17 cellular contexts compared by ENCODE assay signal in genomic region chr2:105756435-105756834, GRCh38. TPM values are rescaled to one million over a fixed set of nuclear protein-coding genes. Genes with fewer than 3 reads are reported as not detected.
DNase-seq lines count a peak whose midpoint lies in the region; ATAC-seq and TF ChIP-seq lines count a peak whose summit lies in the region.
"Had no signal": no experiment of that assay in that cellular context is flagged by ENCODE, and none has a peak within 500 bp of the region (broad histone marks: within the 10 kb centered on the region; RNA-seq: fewer than 3 reads in every experiment).

No MANE protein-coding gene starts in this region.

- H3K4me1 ChIP-seq in BLaER1 treated with 17β-estradiol and CSF1 and Interleukin-3, amounts not matched to agents 10 nM and 100 nM, result peaks cover 49 to 80% (median 61%) of the 10 kb centered on the region in 10 experiments
- peaks cover 35% of the 10 kb centered on the region for H3K4me1 ChIP-seq in DND-41 (ENCODE audit: insufficient read depth, low read length)
- peaks cover 91 to 95% of the 10 kb centered on the region in 2 donors for H3K4me1 ChIP-seq in naive thymus-derived CD4-positive, alpha-beta T cell (ENCODE audit: control insufficient read depth in 2 of 2, insufficient read depth in 2 of 2, low read length in 2 of 2)
- peaks cover 0 to 48% (median 8%) of the 10 kb centered on the region in 4 donors for H3K4me1 ChIP-seq in tibial artery
- H3K4me1 ChIP-seq in gastrocnemius medialis, result peaks cover 52 to 54% of the 10 kb centered on the region in 2 donors

- CTCF ChIA-PET in naive thymus-derived CD4-positive, alpha-beta T cell (lab: Charles Lee), result interaction anchor here (0.5 to 1.7 kb wide), 6 partner anchors 10 to 179 kb away, joined by 3 to 5 read pairs (median 4); no protein-coding TSS in a partner anchor

- peaks cover 98% of the 10 kb centered on the region for H3K36me3 Mint-ChIP-seq in activated T-helper 17 cell treated with anti-CD3 and anti-CD28 coated beads, Interleukin-2, amount 50 U/mL, for 72 hours (ENCODE audit: low read depth)
- peaks cover 2 to 47% (median 29%) of the 10 kb centered on the region in 5 donors for H3K36me3 Mint-ChIP-seq in naive thymus-derived CD4-positive, alpha-beta T cell

- H3K4me3 ChIP-seq in BLaER1 treated with 17β-estradiol and CSF1 and Interleukin-3, amounts not matched to agents 10 nM and 100 nM, result no peak overlapping the region
- H3K4me3 ChIP-seq in DND-41 (ENCODE audit: low read depth in 1 of 2, low read length in 2 of 2) (no peak overlapping the region), tibial artery (no peak overlapping the region), gastrocnemius medialis (no peak overlapping the region)
- peak overlapping the region; percentile 2 for H3K4me3 ChIP-seq in naive thymus-derived CD4-positive, alpha-beta T cell (ENCODE audit: low read length)
- H3K4me3 ChIP-seq: upper lobe of right lung had no signal

- H3K9ac ChIP-seq in BLaER1 treated with 17β-estradiol and CSF1 and Interleukin-3, amounts not matched to agents 10 nM and 100 nM, result no peak overlapping the region
- no peak overlapping the region for H3K9ac ChIP-seq in DND-41 (ENCODE audit: low read depth, low read length)

- no peak for TF ChIP-seq POLR2A in gastrocnemius medialis (IDR thresholded peaks at IDR 0.05)

- peak overlapping the region; percentile 95 for H3K27ac Mint-ChIP-seq in activated T-helper 17 cell treated with anti-CD3 and anti-CD28 coated beads, Interleukin-2, amount 50 U/mL, for 72 hours
- peak overlapping the region; percentile 80 to 99 (median 95) for H3K27ac Mint-ChIP-seq in naive thymus-derived CD4-positive, alpha-beta T cell

- peaks cover 0 to 62% (median 43%) of the 10 kb centered on the region in 11 experiments; a peak in 18 of 22 replicates for H3K36me3 ChIP-seq in BLaER1 treated with 17β-estradiol and CSF1 and Interleukin-3, amounts not matched to agents 10 nM and 100 nM
- peaks cover 17% of the 10 kb centered on the region for H3K36me3 ChIP-seq in DND-41 (ENCODE audit: insufficient read depth, low read length)
- H3K36me3 ChIP-seq in naive thymus-derived CD4-positive, alpha-beta T cell (ENCODE audit: control insufficient read depth in 2 of 3, insufficient read depth in 3 of 3, low read length in 3 of 3), result peaks cover 0 to 3% (median 0%) of the 10 kb centered on the region in 3 experiments
- no peaks in the 10 kb centered on the region for H3K36me3 ChIP-seq in tibial artery
- H3K36me3 ChIP-seq in gastrocnemius medialis, result no peaks in the 10 kb centered on the region
- H3K36me3 ChIP-seq: upper lobe of right lung had no signal

- TF ChIP-seq CTCF in DND-41 (IDR thresholded peaks at IDR 0.05; ENCODE audit: borderline replicate concordance, extremely low read depth, low read length, poor library complexity, severe bottlenecking) (no peak), tibial artery (IDR thresholded peaks at IDR 0.05) (no peak), gastrocnemius medialis (IDR thresholded peaks at IDR 0.05 in 4 of 5, conservative IDR thresholded peaks at IDR 0.05 in 1 of 5) (no peak)

- H2AFZ ChIP-seq in DND-41 (ENCODE audit: low read depth, low read length), result no peak overlapping the region

- H3K27ac ChIP-seq in BLaER1 treated with 17β-estradiol and CSF1 and Interleukin-3, amounts not matched to agents 10 nM and 100 nM, result peak overlapping the region in 7 of 11 experiments; percentile 61 to 82 (median 74); a peak in 14 of 22 replicates
- H3K27ac ChIP-seq in DND-41 (ENCODE audit: low read length) (peak overlapping the region; percentile 53; the same call in 1 of the 2 replicates), tibial artery (no peak overlapping the region), gastrocnemius medialis (no peak overlapping the region)
- H3K27ac ChIP-seq in naive thymus-derived CD4-positive, alpha-beta T cell (ENCODE audit: low read depth, low read length), result peak overlapping the region; percentile 81
- H3K27ac ChIP-seq: upper lobe of right lung had no signal

- intact Hi-C loops in naive thymus-derived CD4-positive, alpha-beta T cell (cut with micrococcal nuclease), result loop anchor here (2.0 to 10.0 kb wide), 2 partner anchors 20 to 422 kb away; partner anchors contain the start of gene C2orf49 (in 1 of the 2)
- intact Hi-C loops in tibial artery (cut with DNase I; ENCODE audit: low total_unique reads) (no loop called here), gastrocnemius medialis (cut with DNase I; ENCODE audit: low total_unique reads) (no loop called here)

- ATAC-seq in DND-41 (ENCODE audit: insufficient read depth, low read depth) (no peak), gastrocnemius medialis (no peak)
- no peak for ATAC-seq in activated T-helper 17 cell treated with anti-CD3 and anti-CD28 coated beads, Interleukin-2, amount 50 U/mL, for 72 hours (replicated peaks)
- no peak for ATAC-seq in naive thymus-derived CD4-positive, alpha-beta T cell
- ATAC-seq: Right ventricle myocardium inferior, sciatic nerve, upper lobe of right lung had no signal

- H3K27me3 ChIP-seq in BLaER1 treated with 17β-estradiol and CSF1 and Interleukin-3, amounts not matched to agents 10 nM and 100 nM, result no peaks in the 10 kb centered on the region
- H3K27me3 ChIP-seq in DND-41 (ENCODE audit: insufficient read depth, low read length, poor library complexity) (no peaks in the 10 kb centered on the region), tibial artery (no peaks in the 10 kb centered on the region), gastrocnemius medialis (no peaks in the 10 kb centered on the region)
- H3K27me3 ChIP-seq in naive thymus-derived CD4-positive, alpha-beta T cell (ENCODE audit: control insufficient read depth in 2 of 2, insufficient read depth in 2 of 2, low read length in 2 of 2), result no peaks in the 10 kb centered on the region
- H3K27me3 ChIP-seq: upper lobe of right lung had no signal

- DNase-seq in DND-41 (no peak), tibial artery (no peak), NCI-H128 (lab: John Stamatoyannopoulos, UW; ENCODE audit: unreplicated experiment) (no peak), gastrocnemius medialis (no peak)
- no peak for DNase-seq in naive thymus-derived CD4-positive, alpha-beta T cell
- DNase-seq: cerebellar nuclear complex; DMS53; GOT3; NK-92 treated with Interleukin-12 subunit alpha and Interleukin-12 subunit beta, amount 100 ng/mL, for 24 hours; nucleus accumbens; stimulated activated CD4-positive, alpha-beta T cell treated with anti-CD3 and anti-CD28 coated beads, Interleukin-4, amount 100 ng/mL, for 1 hour; T-helper 9 cell; upper lobe of right lung had no signal

- POLR2A ChIA-PET in naive thymus-derived CD4-positive, alpha-beta T cell (lab: Charles Lee), result interaction anchor here (0.6 to 5.9 kb wide), 9 partner anchors 10 to 350 kb away, joined by 3 to 41 read pairs (median 5); no protein-coding TSS in a partner anchor

- in situ Hi-C loops in gastrocnemius medialis (cut with MboI; ENCODE audit: low sequenced_read_pairs in 4 of 4), result no loop called here

- H4K20me1 ChIP-seq in BLaER1 treated with 17β-estradiol and CSF1 and Interleukin-3, amounts not matched to agents 10 nM and 100 nM, result peaks cover 32 to 93% (median 65%) of the 10 kb centered on the region in 11 experiments; a peak in 21 of 22 replicates
- peaks cover 58% of the 10 kb centered on the region for H4K20me1 ChIP-seq in DND-41 (ENCODE audit: insufficient read depth, low read length)

- peak overlapping the region; percentile 12 to 89 (median 81); a peak in 18 of 22 replicates for H3K4me2 ChIP-seq in BLaER1 treated with 17β-estradiol and CSF1 and Interleukin-3, amounts not matched to agents 10 nM and 100 nM
- no peak overlapping the region for H3K4me2 ChIP-seq in DND-41 (ENCODE audit: insufficient read depth, low read length)

- H3K4me3 Mint-ChIP-seq in activated T-helper 17 cell treated with anti-CD3 and anti-CD28 coated beads, Interleukin-2, amount 50 U/mL, for 72 hours, result peak overlapping the region; percentile 98
- peak overlapping the region; percentile 30 to 99 (median 80) for H3K4me3 Mint-ChIP-seq in naive thymus-derived CD4-positive, alpha-beta T cell

- peaks cover 71% of the 10 kb centered on the region for H3K4me1 Mint-ChIP-seq in activated T-helper 17 cell treated with anti-CD3 and anti-CD28 coated beads, Interleukin-2, amount 50 U/mL, for 72 hours
- peaks cover 73 to 100% (median 94%) of the 10 kb centered on the region in 7 donors for H3K4me1 Mint-ChIP-seq in naive thymus-derived CD4-positive, alpha-beta T cell

- peaks cover 0 to 2% (median 0%) of the 10 kb centered on the region in 11 experiments; a peak in 5 of 22 replicates for H3K9me3 ChIP-seq in BLaER1 treated with 17β-estradiol and CSF1 and Interleukin-3, amounts not matched to agents 10 nM and 100 nM (replicated peaks in 1 of 11)
- no peaks in the 10 kb centered on the region for H3K9me3 ChIP-seq in DND-41 (ENCODE audit: insufficient read depth, low read length, severe bottlenecking)
- no peaks in the 10 kb centered on the region for H3K9me3 ChIP-seq in naive thymus-derived CD4-positive, alpha-beta T cell (ENCODE audit: control insufficient read depth in 2 of 3, low read length in 3 of 3)
- H3K9me3 ChIP-seq in tibial artery, result no peaks in the 10 kb centered on the region
- H3K9me3 ChIP-seq in gastrocnemius medialis, result no peaks in the 10 kb centered on the region
- H3K9me3 ChIP-seq: upper lobe of right lung had no signal

- H3K79me2 ChIP-seq in DND-41 (ENCODE audit: insufficient read depth, low read length), result peaks cover 100% of the 10 kb centered on the region

- no peaks in the 10 kb centered on the region for H3K27me3 Mint-ChIP-seq in activated T-helper 17 cell treated with anti-CD3 and anti-CD28 coated beads, Interleukin-2, amount 50 U/mL, for 72 hours
- H3K27me3 Mint-ChIP-seq in naive thymus-derived CD4-positive, alpha-beta T cell, result no peaks in the 10 kb centered on the region

- no peaks in the 10 kb centered on the region for H3K9me3 Mint-ChIP-seq in activated T-helper 17 cell treated with anti-CD3 and anti-CD28 coated beads, Interleukin-2, amount 50 U/mL, for 72 hours
- peaks cover 0 to under 1% (median 0%) of the 10 kb centered on the region in 11 donors for H3K9me3 Mint-ChIP-seq in naive thymus-derived CD4-positive, alpha-beta T cell

RNA-seq across cellular contexts. Expression of gene NCK2, which starts 11.7 kb away (rescaled TPM):
- 10 to 100 TPM; 75.4 to 85.4 TPM for total RNA-seq in activated T-helper 17 cell treated with anti-CD3 and anti-CD28 coated beads, Interleukin-2, amount 50 U/mL, for 72 hours
- total RNA-seq in naive thymus-derived CD4-positive, alpha-beta T cell, result 100 to 1,000 TPM in 4 of 5 experiments, 10 to 100 TPM in 1; 75.3 to 134 (median 109) TPM
- 10 to 100 TPM; 30.8 to 73.0 TPM for polyA plus RNA-seq in naive thymus-derived CD4-positive, alpha-beta T cell
- total RNA-seq in gastrocnemius medialis, result 10 to 100 TPM; 46.7 to 86.1 (median 57.9) TPM

Comparison
In these comparisons a context has a peak if more than half of its experiments do, and no peak if none do; other contexts are left out.
1. H3K27ac ChIP-seq: peak in BLaER1 treated with 17β-estradiol and CSF1 and Interleukin-3, amounts not matched to agents 10 nM and 100 nM (7 of 11), DND-41 (single experiment) and naive thymus-derived CD4-positive, alpha-beta T cell (single experiment); none in tibial artery (0 of 2) and gastrocnemius medialis (0 of 4).
2. intact Hi-C loops: an anchor here in naive thymus-derived CD4-positive, alpha-beta T cell (2.0 to 10.0 kb wide); none called in tibial artery and gastrocnemius medialis.